ENCODE assay signal across 18 cellular contexts in genomic region chr2:138306626-138307025, GRCh38.
"Had no signal": no experiment of that assay in that cellular context is flagged by ENCODE, and none has a peak within 500 bp of the region (broad histone marks: within the 10 kb centered on the region; RNA-seq: fewer than 3 reads in every experiment).

No MANE protein-coding gene starts in this region.

- H3K36me3 ChIP-seq: heart left ventricle, spleen, stomach, thoracic aorta, transverse colon had no signal

- DNase-seq: effector memory CD4-positive, alpha-beta T cell; heart left ventricle; islet precursor cell; mammary epithelial cell; naive thymus-derived CD4-positive, alpha-beta T cell; nephron progenitor cell; spleen; stimulated activated CD4-positive, alpha-beta T cell treated with anti-CD3 and anti-CD28 coated beads, Interleukin-15, amount 100 ng/mL, for 24 hours; stimulated activated CD4-positive, alpha-beta T cell treated with anti-CD3 and anti-CD28 coated beads, Interleukin-2, amount 100 ng/mL, for 24 hours; stimulated activated naive CD4-positive, alpha-beta T cell; stomach; substantia nigra; transverse colon had no signal

- H3K27ac ChIP-seq: heart left ventricle, spleen, stomach, thoracic aorta, transverse colon had no signal

- H3K9me3 ChIP-seq: heart left ventricle, spleen, stomach, thoracic aorta, transverse colon had no signal

- H3K4me1 ChIP-seq: heart left ventricle, spleen, stomach, transverse colon had no signal

- H3K4me3 ChIP-seq: heart left ventricle, spleen, stomach, thoracic aorta, transverse colon had no signal

- FAIRE-seq: endometrium, frontal cortex had no signal

- ATAC-seq: esophagus mucosa; heart left ventricle; naive thymus-derived CD4-positive, alpha-beta T cell; sciatic nerve had no signal

- H3K27me3 ChIP-seq: heart left ventricle, spleen, stomach, transverse colon had no signal
